In genomic region chr2:169513926-169514325, GRCh38 we compare ENCODE assay signal across 12 cellular contexts.
"Had no signal": no experiment of that assay in that cellular context is flagged by ENCODE, and none has a peak within 500 bp of the region (broad histone marks: within the 10 kb centered on the region; RNA-seq: fewer than 3 reads in every experiment).

No MANE protein-coding gene starts in this region.

- H3K4me3 Mint-ChIP-seq: T-helper 2 cell treated with Interferon-gamma antibody and Interleukin-4, amounts not matched to agents 5 μg/mL and 100 μg/mL, for 36 hours had no signal

- DNase-seq: activated CD4-positive, alpha-beta T cell treated with anti-CD3 and anti-CD28 coated beads, Interleukin-2, amount 50 U/mL, for 4 hours; activated naive CD4-positive, alpha-beta T cell treated with anti-CD3 and anti-CD28 coated beads, Interleukin-2, amount 50 U/mL, for 16 hours; activated T-cell treated with anti-CD3 and anti-CD28 coated beads, Interleukin-2, amount 50 U/mL, for 1 hour; kidney; stimulated activated naive CD8-positive, alpha-beta T cell treated with anti-CD3 and anti-CD28 coated beads, Interleukin-15, Interleukin-2, amounts not matched to agents 100 U/mL and 50 U/mL, for 24 hours; testis; upper lobe of right lung had no signal

- H3K4me1 ChIP-seq: testis had no signal

- H2AFZ ChIP-seq: hepatocyte had no signal

- ATAC-seq: activated CD4-positive, CD25-positive, alpha-beta regulatory T cell treated with anti-CD3 and anti-CD28 coated beads, Interleukin-2, amount 50 U/mL, for 24 hours; stimulated activated naive CD8-positive, alpha-beta T cell treated with anti-CD3 and anti-CD28 coated beads, Interleukin-15, Interleukin-2, amounts not matched to agents 100 U/mL and 50 U/mL, for 24 hours; upper lobe of right lung had no signal

- H3K27me3 ChIP-seq: adrenal gland, hepatocyte, testis, upper lobe of right lung had no signal

- H3K9me3 Mint-ChIP-seq: T-helper 2 cell treated with Interferon-gamma antibody and Interleukin-4, amounts not matched to agents 5 μg/mL and 100 μg/mL, for 36 hours had no signal

- H3K4me3 ChIP-seq: adrenal gland, hepatocyte, testis, upper lobe of right lung had no signal

- H3K27ac Mint-ChIP-seq: T-helper 2 cell treated with Interferon-gamma antibody and Interleukin-4, amounts not matched to agents 5 μg/mL and 100 μg/mL, for 36 hours had no signal

- H3K9me3 ChIP-seq: adrenal gland, testis, upper lobe of right lung had no signal

- H3K79me2 ChIP-seq: hepatocyte had no signal

- H3K4me2 ChIP-seq: hepatocyte had no signal

- H3K27me3 Mint-ChIP-seq: brain had no signal

- H3K27ac ChIP-seq: adrenal gland, hepatocyte, testis, upper lobe of right lung had no signal

- H3K36me3 ChIP-seq: adrenal gland, upper lobe of right lung had no signal
